In genomic region chr19:13055213-13056051, GRCh38 we compare ENCODE assay signal across 1 cellular context.
TF ChIP-seq lines count a peak whose summit lies in the region.

No MANE protein-coding gene starts in this region.

TF ChIP-seq in SK-N-SH, 30 proteins besides CTCF, POLR2A, EP300 and RAD21 (continued from another document):
- TF ChIP-seq USF1 (IDR thresholded peaks at IDR 0.05; ENCODE audit: borderline replicate concordance, low read depth): no peak
- TF ChIP-seq MXI1 (IDR thresholded peaks at IDR 0.05; ENCODE audit: low read depth, low read length): 0 out of 2 replicates have a peak, but pooled peaks have one; percentile 36
- peak; percentile 60; the same call in 1 of the 2 replicates for TF ChIP-seq PBX3 (IDR thresholded peaks at IDR 0.05)
- TF ChIP-seq ZBTB33 (IDR thresholded peaks at IDR 0.05; ENCODE audit: borderline replicate concordance, low read depth): no peak; the same call in none of the 2 replicates
- no peak for TF ChIP-seq IRF3 (IDR thresholded peaks at IDR 0.05; ENCODE audit: low read depth, low read length)
- TF ChIP-seq RCOR1 (IDR thresholded peaks at IDR 0.05; ENCODE audit: low read length): 0 out of 2 replicates have a peak, but pooled peaks have one; percentile 21
